In the genomic region with DNA sequence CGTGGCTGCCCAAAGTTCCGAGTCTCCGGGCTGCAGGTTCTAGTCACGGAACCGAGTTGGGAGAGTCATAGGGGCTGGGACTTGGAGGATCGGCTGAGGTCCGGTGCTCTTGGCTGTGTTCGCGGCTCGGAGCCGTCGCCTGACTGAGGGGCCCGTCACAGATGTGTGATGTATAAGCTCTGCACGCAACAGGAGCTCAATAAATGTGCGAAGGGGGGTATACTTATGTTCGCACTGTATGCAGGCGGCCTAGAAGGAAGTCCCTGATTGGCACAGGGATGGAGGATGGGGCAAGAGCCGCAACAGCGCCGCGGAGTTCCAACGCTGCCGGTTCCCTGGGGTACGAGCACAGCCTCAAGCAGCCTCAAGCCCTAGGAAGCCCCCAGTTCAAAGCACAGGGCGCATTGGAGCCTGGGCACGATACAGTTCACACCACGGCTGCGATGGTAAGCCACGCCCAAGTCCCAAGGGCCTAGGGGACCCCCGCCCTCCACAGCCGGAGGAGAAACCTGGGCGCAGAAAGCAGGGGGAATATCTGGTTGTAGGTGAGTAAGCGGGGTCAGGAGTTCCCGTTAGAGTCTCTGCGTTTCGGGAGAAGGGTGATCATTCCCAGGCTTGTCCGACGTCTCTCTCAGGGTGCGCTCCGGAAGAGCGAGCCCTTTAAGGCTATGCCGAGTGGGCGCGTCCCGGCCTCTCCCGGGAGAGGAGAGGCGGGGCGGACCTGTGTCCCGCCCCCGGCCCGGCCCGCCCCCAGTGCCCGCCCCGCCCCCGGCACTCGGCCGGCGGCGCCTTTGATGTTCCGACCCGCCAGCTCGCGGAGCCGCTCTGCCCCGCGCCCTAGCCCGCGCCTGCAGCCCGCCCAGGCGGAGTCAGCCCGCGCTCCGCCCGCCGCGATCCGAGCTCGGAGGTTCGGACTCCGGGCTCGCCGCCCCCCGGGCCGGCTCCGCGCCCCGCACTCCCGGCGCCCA, we compare ENCODE assay signal across 8 cellular contexts. TPM values are rescaled to one million over a fixed set of nuclear protein-coding genes. Genes with fewer than 3 reads are reported as not detected.
DNase-seq lines count a peak whose midpoint lies in the region; ATAC-seq and TF ChIP-seq lines count a peak whose summit lies in the region.

TCF7 (plus strand) TSS at position 774 of the 968 bp plus-strand sequence. CDS start 226 bp downstream, outside the sequence.

- peak within 1 kb of the TSS; percentile 51 for H3K4me3 ChIP-seq in MG63

- no peak within 1 kb of the TSS for H3K4ac ChIP-seq in H9 (ENCODE audit: low read depth, low read length)

- no CpG with 5 or more reads among the region's 89 CpGs for WGBS in H9 (ENCODE audit: extremely low coverage, insufficient read length, low lambda C conversion rate)

- H3K36me3 Mint-ChIP-seq in H9 (ENCODE audit: insufficient read depth in 1 of 3, low read depth in 3 of 3) (peaks cover 0 to 14% (median 4%) of the 10 kb centered on the region in 3 experiments; a peak in 4 of 7 replicates), T-cell (peaks cover 35% of the 10 kb centered on the region), progenitor cell of endocrine pancreas (ENCODE audit: insufficient read depth) (peaks cover 1% of the 10 kb centered on the region)

- H3K4me1 Mint-ChIP-seq in H9 (peaks cover 14 to 16% of the 10 kb centered on the region in 2 experiments), T-cell (peaks cover 38 to 66% (median 64%) of the 10 kb centered on the region in 3 donors), progenitor cell of endocrine pancreas (ENCODE audit: low read depth) (peaks cover 12% of the 10 kb centered on the region)

- H3K4me2 ChIP-seq in H9 (ENCODE audit: insufficient read depth, insufficient read length, low read length) = peak within 1 kb of the TSS; percentile 86

- no peak within 1 kb of the TSS for H3K23ac ChIP-seq in H9 (ENCODE audit: insufficient read length, low read depth, low read length)

- peak within 1 kb of the TSS in 1 of 3 experiments; percentile 74; a peak in 1 of 7 replicates for H3K27ac Mint-ChIP-seq in H9
- H3K27ac Mint-ChIP-seq in T-cell = peak within 1 kb of the TSS; percentile 97 to 98
- H3K27ac Mint-ChIP-seq in progenitor cell of endocrine pancreas = peak within 1 kb of the TSS; percentile 87

- H2AK5ac ChIP-seq in H9 (ENCODE audit: insufficient read length, low read length) = no peak within 1 kb of the TSS

- H3K9me3 ChIP-seq in H9 (ENCODE audit: control insufficient read depth, low read depth, low read length) (no peaks in the 10 kb centered on the region), MG63 (no peaks in the 10 kb centered on the region)

- no peak within 1 kb of the TSS for H4K91ac ChIP-seq in H9 (ENCODE audit: insufficient read length, low read depth, low read length)

- peaks cover 14% of the 10 kb centered on the region for H3K23me2 ChIP-seq in H9 (ENCODE audit: insufficient read length, low read depth, low read length, poor library complexity, severe bottlenecking)

- no peaks in the 10 kb centered on the region for H3K4me1 ChIP-seq in H9 (ENCODE audit: insufficient read depth, low read length)

- intact Hi-C loops in left ventricle myocardium superior (cut with micrococcal nuclease) = no loop called here

- no peak within 1 kb of the TSS for H2BK5ac ChIP-seq in H9 (ENCODE audit: insufficient read length, low read length)

- H2BK15ac ChIP-seq in H9 (ENCODE audit: low read depth, low read length) = no peak within 1 kb of the TSS

- TF ChIP-seq CTCF in GM10266 (IDR thresholded peaks at IDR 0.05; ENCODE audit: control insufficient read depth, insufficient read depth, low read depth, missing control alignments) = no peak
- no peak for TF ChIP-seq CTCF in H9 (conservative IDR thresholded peaks at IDR 0.05)
- TF ChIP-seq CTCF in progenitor cell of endocrine pancreas (IDR thresholded peaks at IDR 0.05; ENCODE audit: unreplicated experiment) = no peak

- peak within 1 kb of the TSS; percentile 73 to 87 for H3K4me3 Mint-ChIP-seq in H9
- H3K4me3 Mint-ChIP-seq in T-cell = peak within 1 kb of the TSS; percentile 93 to 99 (median 94)
- peak within 1 kb of the TSS; percentile 81 for H3K4me3 Mint-ChIP-seq in progenitor cell of endocrine pancreas (ENCODE audit: low read depth)

- CTCF ChIA-PET in T-cell (lab: Charles Lee) = interaction anchor here (0.5 to 1.5 kb wide), 5 partner anchors 10 to 75 kb away, joined by 3 to 5 read pairs (median 4); no protein-coding TSS in a partner anchor

- no peaks in the 10 kb centered on the region for H3K79me1 ChIP-seq in H9 (ENCODE audit: insufficient read depth, low read depth, low read length, poor library complexity, severe bottlenecking)

- H3K27me3 Mint-ChIP-seq in H9 (ENCODE audit: low read depth) (peaks cover 42% of the 10 kb centered on the region), T-cell (no peaks in the 10 kb centered on the region), progenitor cell of endocrine pancreas (peaks cover 33% of the 10 kb centered on the region)

- H3T11ph ChIP-seq in H9 (ENCODE audit: low read length) = no peak within 1 kb of the TSS

- H4K20me1 ChIP-seq in H9 (ENCODE audit: control insufficient read depth, insufficient read depth, insufficient read length) = peaks cover 3% of the 10 kb centered on the region

- no peak within 1 kb of the TSS for H4K5ac ChIP-seq in H9 (ENCODE audit: insufficient read length, low read depth, low read length)

- H3K9me3 Mint-ChIP-seq in H9 (no peaks in the 10 kb centered on the region; a peak in 1 of 5 replicates), T-cell (no peaks in the 10 kb centered on the region), progenitor cell of endocrine pancreas (ENCODE audit: low read depth) (no peaks in the 10 kb centered on the region)

- POLR2A ChIA-PET in T-cell (lab: Charles Lee) = interaction anchor here (0.6 to 1.6 kb wide), 5 partner anchors 10 to 112 kb away, joined by 3 to 6 read pairs (median 3); partner anchors contain the start of genes PPP2CA (in 1 of the 2) and SKP1 (in 1 of the 2)

- no peak within 1 kb of the TSS for H2BK12ac ChIP-seq in H9 (ENCODE audit: insufficient read length, low read depth, low read length)

- H4K8ac ChIP-seq in H9 (replicated peaks; ENCODE audit: insufficient read length, low read depth, low read length) = no peak within 1 kb of the TSS

- DNase-seq in GM10266 (ENCODE audit: extremely low spot score) = peak; percentile 96
- DNase-seq in H9 = peak; percentile 88
- peak; percentile 81 for DNase-seq in MG63
- DNase-seq in T-cell = peak; percentile 63 to 86 (median 76)
- DNase-seq in amniotic stem cell (lab: John Stamatoyannopoulos, UW) = peak; percentile 29
- DNase-seq in left ventricle myocardium superior = peak; percentile 84
- peak; percentile 69 for DNase-seq in progenitor cell of endocrine pancreas (ENCODE audit: low spot score, unreplicated experiment)
- DNase-seq in NK-92 (lab: John Stamatoyannopoulos, UW; ENCODE audit: unreplicated experiment) = no peak

- H3K79me2 ChIP-seq in H9 (ENCODE audit: insufficient read depth, low read length) = no peaks in the 10 kb centered on the region

- H3K9ac ChIP-seq in H9 (ENCODE audit: extremely low read depth, insufficient read length, low read length) = peak within 1 kb of the TSS; percentile 49

- H2BK20ac ChIP-seq in H9 (ENCODE audit: low read depth, low read length, poor library complexity, severe bottlenecking) = no peak within 1 kb of the TSS

- no peak within 1 kb of the TSS for H3K56ac ChIP-seq in H9 (ENCODE audit: insufficient read length, low read depth, low read length)

- H2BK120ac ChIP-seq in H9 (ENCODE audit: low read depth, low read length, poor library complexity, severe bottlenecking) = no peak within 1 kb of the TSS

- H3K27me3 ChIP-seq in H9 (ENCODE audit: insufficient read depth, low read length) (peaks cover 22% of the 10 kb centered on the region), MG63 (no peaks in the 10 kb centered on the region)

- H2AFZ ChIP-seq in H9 (ENCODE audit: low read length) = no peak within 1 kb of the TSS

- ATAC-seq in T-cell (replicated peaks in 1 of 4) (peak; percentile 69 to 77 (median 74)), left ventricle myocardium superior (peak; percentile 96)

- H3K18ac ChIP-seq in H9 (ENCODE audit: insufficient read length, low read depth, low read length) = peak within 1 kb of the TSS; percentile 74

- no peak within 1 kb of the TSS for H3K27ac ChIP-seq in H9 (ENCODE audit: insufficient read length, low read depth, low read length)

- peaks cover 16% of the 10 kb centered on the region for H3K36me3 ChIP-seq in MG63

- peak within 1 kb of the TSS; percentile 81 for H3K14ac ChIP-seq in H9 (ENCODE audit: insufficient read depth, low read length)

RNA-seq across cellular contexts. Expression of gene TCF7, which starts in this region (rescaled TPM):
- total RNA-seq in H9 (2021) (17.2 and 18.2 TPM in 2 replicates), T-cell (100 to 1,000 TPM; 503 to 749 (median 693) TPM), left ventricle myocardium superior (3.4 TPM), progenitor cell of endocrine pancreas (14.4 and 16.6 TPM in 2 replicates)
- 8.9 and 12.0 TPM in 2 replicates for total RNA-seq in MG63 (2014; rRNA removed; shearing (Covaris generic); ENCODE audit: low replicate concordance)

Comparison
In these comparisons a context has a peak if more than half of its experiments do, and no peak if none do; other contexts are left out.
1. RNA of gene TCF7 (total RNA-seq): 503 to 749 TPM in T-cell; 17.2 to 18.2 TPM in H9, 14.4 to 16.6 TPM in progenitor cell of endocrine pancreas, 8.9 to 12.0 TPM in MG63 and 3.4 TPM in left ventricle myocardium superior (single experiment); every median in the first group is over 10 times any median in the second.
2. Peak in every context shown above with its lines, with median percentiles within 50 percentile points of each other: H3K4me3 Mint-ChIP-seq.